1 cellular context compared by ENCODE assay signal in the genomic region with DNA sequence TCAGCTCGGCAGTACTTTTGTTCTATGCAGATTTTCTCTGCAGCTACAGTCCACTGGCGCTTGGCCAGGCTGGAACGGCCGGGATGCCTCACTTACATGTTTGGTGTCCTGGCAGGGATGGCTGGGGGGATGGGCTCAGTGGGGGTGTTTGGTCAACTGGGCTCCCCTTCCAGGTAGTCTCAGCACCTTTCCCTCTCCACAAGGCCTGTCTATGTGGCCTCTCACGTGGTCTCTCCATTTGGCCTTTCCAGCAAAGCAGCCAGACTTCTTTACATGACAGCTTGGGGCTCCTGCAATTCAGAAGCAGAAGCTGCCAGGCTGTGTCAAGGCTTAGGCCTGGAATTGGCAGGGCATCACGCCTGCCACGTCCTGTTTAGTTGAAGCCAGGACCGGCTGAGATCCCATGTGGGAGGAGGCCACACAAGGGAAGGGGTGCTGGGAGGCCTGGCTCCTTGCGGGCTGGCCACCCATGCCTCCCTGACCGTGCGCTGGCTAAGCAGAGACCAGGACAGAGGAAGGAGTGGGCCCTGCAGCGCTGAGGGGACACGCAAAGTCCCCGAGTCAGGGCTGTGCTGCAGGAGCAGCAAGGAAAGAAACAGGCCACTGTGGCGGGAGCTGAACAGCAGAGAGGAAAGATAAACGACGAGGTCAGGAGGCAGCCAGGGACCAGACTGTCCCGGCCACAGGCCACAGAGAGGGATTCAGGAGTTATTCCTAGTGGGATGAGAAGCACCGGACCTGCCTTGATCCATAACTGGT.
TF ChIP-seq lines count a peak whose summit lies in the region.

No MANE protein-coding gene starts in this region.

TF ChIP-seq in HepG2, 621 proteins besides CTCF, POLR2A, EP300 and RAD21 (continued from another document and continues in another):
- TF ChIP-seq, protein P1, sequence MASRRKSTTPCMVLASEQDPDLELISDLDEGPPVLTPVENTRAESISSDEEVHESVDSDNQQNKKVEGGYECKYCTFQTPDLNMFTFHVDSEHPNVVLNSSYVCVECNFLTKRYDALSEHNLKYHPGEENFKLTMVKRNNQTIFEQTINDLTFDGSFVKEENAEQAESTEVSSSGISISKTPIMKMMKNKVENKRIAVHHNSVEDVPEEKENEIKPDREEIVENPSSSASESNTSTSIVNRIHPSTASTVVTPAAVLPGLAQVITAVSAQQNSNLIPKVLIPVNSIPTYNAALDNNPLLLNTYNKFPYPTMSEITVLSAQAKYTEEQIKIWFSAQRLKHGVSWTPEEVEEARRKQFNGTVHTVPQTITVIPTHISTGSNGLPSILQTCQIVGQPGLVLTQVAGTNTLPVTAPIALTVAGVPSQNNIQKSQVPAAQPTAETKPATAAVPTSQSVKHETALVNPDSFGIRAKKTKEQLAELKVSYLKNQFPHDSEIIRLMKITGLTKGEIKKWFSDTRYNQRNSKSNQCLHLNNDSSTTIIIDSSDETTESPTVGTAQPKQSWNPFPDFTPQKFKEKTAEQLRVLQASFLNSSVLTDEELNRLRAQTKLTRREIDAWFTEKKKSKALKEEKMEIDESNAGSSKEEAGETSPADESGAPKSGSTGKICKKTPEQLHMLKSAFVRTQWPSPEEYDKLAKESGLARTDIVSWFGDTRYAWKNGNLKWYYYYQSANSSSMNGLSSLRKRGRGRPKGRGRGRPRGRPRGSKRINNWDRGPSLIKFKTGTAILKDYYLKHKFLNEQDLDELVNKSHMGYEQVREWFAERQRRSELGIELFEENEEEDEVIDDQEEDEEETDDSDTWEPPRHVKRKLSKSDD (CRISPR knock-in tag; IDR thresholded peaks at IDR 0.05; ENCODE audit: low read depth) = no peak
- TF ChIP-seq TEAD3 (CRISPR knock-in tag; optimal IDR thresholded peaks at IDR 0.05; ENCODE audit: borderline replicate concordance) = peak; percentile 20
- no peak for TF ChIP-seq ZNF317 (CRISPR knock-in tag; IDR thresholded peaks at IDR 0.05)
- TF ChIP-seq ZNF7 (CRISPR knock-in tag; IDR thresholded peaks at IDR 0.05) = no peak
- no peak for TF ChIP-seq PHF20 (CRISPR knock-in tag; IDR thresholded peaks at IDR 0.05)
- no peak for TF ChIP-seq BHLHE40 (IDR thresholded peaks at IDR 0.05; ENCODE audit: low read length)
- TF ChIP-seq ERF (CRISPR knock-in tag; IDR thresholded peaks at IDR 0.05) = peak; percentile 40; the same call in 1 of the 2 replicates
- TF ChIP-seq, protein P2, sequence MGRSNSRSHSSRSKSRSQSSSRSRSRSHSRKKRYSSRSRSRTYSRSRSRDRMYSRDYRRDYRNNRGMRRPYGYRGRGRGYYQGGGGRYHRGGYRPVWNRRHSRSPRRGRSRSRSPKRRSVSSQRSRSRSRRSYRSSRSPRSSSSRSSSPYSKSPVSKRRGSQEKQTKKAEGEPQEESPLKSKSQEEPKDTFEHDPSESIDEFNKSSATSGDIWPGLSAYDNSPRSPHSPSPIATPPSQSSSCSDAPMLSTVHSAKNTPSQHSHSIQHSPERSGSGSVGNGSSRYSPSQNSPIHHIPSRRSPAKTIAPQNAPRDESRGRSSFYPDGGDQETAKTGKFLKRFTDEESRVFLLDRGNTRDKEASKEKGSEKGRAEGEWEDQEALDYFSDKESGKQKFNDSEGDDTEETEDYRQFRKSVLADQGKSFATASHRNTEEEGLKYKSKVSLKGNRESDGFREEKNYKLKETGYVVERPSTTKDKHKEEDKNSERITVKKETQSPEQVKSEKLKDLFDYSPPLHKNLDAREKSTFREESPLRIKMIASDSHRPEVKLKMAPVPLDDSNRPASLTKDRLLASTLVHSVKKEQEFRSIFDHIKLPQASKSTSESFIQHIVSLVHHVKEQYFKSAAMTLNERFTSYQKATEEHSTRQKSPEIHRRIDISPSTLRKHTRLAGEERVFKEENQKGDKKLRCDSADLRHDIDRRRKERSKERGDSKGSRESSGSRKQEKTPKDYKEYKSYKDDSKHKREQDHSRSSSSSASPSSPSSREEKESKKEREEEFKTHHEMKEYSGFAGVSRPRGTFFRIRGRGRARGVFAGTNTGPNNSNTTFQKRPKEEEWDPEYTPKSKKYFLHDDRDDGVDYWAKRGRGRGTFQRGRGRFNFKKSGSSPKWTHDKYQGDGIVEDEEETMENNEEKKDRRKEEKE (IDR thresholded peaks at IDR 0.05) = no peak
- peak; percentile 81 for TF ChIP-seq EED (CRISPR knock-in tag; IDR thresholded peaks at IDR 0.05)
- no peak for TF ChIP-seq EHMT2 (IDR thresholded peaks at IDR 0.05; ENCODE audit: borderline replicate concordance, low read depth, low read length)
- TF ChIP-seq TARDBP (CRISPR knock-in tag; IDR thresholded peaks at IDR 0.05) = peak; percentile 50; the same call in 1 of the 2 replicates
- no peak for TF ChIP-seq ZNF747 (CRISPR knock-in tag; IDR thresholded peaks at IDR 0.05; ENCODE audit: borderline replicate concordance)
- TF ChIP-seq ELF4 (CRISPR knock-in tag; IDR thresholded peaks at IDR 0.05; ENCODE audit: borderline replicate concordance) = no peak
- TF ChIP-seq, protein P3, sequence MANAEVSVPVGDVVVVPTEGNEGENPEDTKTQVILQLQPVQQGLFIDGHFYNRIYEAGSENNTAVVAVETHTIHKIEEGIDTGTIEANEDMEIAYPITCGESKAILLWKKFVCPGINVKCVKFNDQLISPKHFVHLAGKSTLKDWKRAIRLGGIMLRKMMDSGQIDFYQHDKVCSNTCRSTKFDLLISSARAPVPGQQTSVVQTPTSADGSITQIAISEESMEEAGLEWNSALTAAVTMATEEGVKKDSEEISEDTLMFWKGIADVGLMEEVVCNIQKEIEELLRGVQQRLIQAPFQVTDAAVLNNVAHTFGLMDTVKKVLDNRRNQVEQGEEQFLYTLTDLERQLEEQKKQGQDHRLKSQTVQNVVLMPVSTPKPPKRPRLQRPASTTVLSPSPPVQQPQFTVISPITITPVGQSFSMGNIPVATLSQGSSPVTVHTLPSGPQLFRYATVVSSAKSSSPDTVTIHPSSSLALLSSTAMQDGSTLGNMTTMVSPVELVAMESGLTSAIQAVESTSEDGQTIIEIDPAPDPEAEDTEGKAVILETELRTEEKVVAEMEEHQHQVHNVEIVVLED (CRISPR knock-in tag; IDR thresholded peaks at IDR 0.05; ENCODE audit: borderline replicate concordance) = no peak
- no peak for TF ChIP-seq ZNF432 (CRISPR knock-in tag; IDR thresholded peaks at IDR 0.05; ENCODE audit: borderline replicate concordance)
- TF ChIP-seq, protein P4, sequence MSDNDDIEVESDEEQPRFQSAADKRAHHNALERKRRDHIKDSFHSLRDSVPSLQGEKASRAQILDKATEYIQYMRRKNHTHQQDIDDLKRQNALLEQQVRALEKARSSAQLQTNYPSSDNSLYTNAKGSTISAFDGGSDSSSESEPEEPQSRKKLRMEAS (IDR thresholded peaks at IDR 0.05) = peak; percentile 32; the same call in 1 of the 2 replicates
- TF ChIP-seq, protein P5, sequence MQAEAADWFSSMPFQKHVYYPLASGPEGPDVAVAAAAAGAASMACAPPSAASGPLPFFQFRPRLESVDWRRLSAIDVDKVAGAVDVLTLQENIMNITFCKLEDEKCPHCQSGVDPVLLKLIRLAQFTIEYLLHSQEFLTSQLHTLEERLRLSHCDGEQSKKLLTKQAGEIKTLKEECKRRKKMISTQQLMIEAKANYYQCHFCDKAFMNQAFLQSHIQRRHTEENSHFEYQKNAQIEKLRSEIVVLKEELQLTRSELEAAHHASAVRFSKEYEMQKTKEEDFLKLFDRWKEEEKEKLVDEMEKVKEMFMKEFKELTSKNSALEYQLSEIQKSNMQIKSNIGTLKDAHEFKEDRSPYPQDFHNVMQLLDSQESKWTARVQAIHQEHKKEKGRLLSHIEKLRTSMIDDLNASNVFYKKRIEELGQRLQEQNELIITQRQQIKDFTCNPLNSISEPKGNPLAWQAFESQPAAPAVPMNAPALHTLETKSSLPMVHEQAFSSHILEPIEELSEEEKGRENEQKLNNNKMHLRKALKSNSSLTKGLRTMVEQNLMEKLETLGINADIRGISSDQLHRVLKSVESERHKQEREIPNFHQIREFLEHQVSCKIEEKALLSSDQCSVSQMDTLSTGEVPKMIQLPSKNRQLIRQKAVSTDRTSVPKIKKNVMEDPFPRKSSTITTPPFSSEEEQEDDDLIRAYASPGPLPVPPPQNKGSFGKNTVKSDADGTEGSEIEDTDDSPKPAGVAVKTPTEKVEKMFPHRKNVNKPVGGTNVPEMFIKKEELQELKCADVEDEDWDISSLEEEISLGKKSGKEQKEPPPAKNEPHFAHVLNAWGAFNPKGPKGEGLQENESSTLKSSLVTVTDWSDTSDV (CRISPR knock-in tag; IDR thresholded peaks at IDR 0.05) = peak; percentile 60; the same call in 1 of the 2 replicates
- TF ChIP-seq, protein P6, sequence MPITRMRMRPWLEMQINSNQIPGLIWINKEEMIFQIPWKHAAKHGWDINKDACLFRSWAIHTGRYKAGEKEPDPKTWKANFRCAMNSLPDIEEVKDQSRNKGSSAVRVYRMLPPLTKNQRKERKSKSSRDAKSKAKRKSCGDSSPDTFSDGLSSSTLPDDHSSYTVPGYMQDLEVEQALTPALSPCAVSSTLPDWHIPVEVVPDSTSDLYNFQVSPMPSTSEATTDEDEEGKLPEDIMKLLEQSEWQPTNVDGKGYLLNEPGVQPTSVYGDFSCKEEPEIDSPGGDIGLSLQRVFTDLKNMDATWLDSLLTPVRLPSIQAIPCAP (CRISPR knock-in tag; IDR thresholded peaks at IDR 0.05; ENCODE audit: low read depth) = no peak
- no peak for TF ChIP-seq ZNF879 (CRISPR knock-in tag; IDR thresholded peaks at IDR 0.05)
- no peak for TF ChIP-seq ZNF674 (CRISPR knock-in tag; IDR thresholded peaks at IDR 0.05; ENCODE audit: low read depth)
- no peak for TF ChIP-seq TRIM24 (CRISPR knock-in tag; IDR thresholded peaks at IDR 0.05)
- TF ChIP-seq YEATS2 (CRISPR knock-in tag; IDR thresholded peaks at IDR 0.05; ENCODE audit: borderline replicate concordance) = no peak
- TF ChIP-seq, protein P7, sequence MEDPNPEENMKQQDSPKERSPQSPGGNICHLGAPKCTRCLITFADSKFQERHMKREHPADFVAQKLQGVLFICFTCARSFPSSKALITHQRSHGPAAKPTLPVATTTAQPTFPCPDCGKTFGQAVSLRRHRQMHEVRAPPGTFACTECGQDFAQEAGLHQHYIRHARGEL (CRISPR knock-in tag; IDR thresholded peaks at IDR 0.05) = no peak
- TF ChIP-seq RFX1 (IDR thresholded peaks at IDR 0.05) = no peak
- TF ChIP-seq ZNF101 (CRISPR knock-in tag; IDR thresholded peaks at IDR 0.05; ENCODE audit: borderline replicate concordance, low read depth) = no peak
- no peak for TF ChIP-seq CHD2 (IDR thresholded peaks at IDR 0.05; ENCODE audit: low read depth, low read length)
- TF ChIP-seq ZNF792 (CRISPR knock-in tag; IDR thresholded peaks at IDR 0.05) = no peak
- 0 out of 2 replicates have a peak, but pooled peaks have one; percentile 5 for TF ChIP-seq NFYB (CRISPR knock-in tag; IDR thresholded peaks at IDR 0.05)
- TF ChIP-seq IKZF4 (CRISPR knock-in tag; IDR thresholded peaks at IDR 0.05; ENCODE audit: borderline replicate concordance, low read depth, not compliant biosample characterization) = no peak
- TF ChIP-seq RNF2 (conservative IDR thresholded peaks at IDR 0.05; ENCODE audit: low read depth) = 0 out of 2 replicates have a peak, but pooled peaks have one; percentile 27
- no peak for TF ChIP-seq MED13 (CRISPR knock-in tag; IDR thresholded peaks at IDR 0.05)
- no peak for TF ChIP-seq CC2D1A (CRISPR knock-in tag; IDR thresholded peaks at IDR 0.05)
- no peak for TF ChIP-seq ZNF547 (CRISPR knock-in tag; IDR thresholded peaks at IDR 0.05)
- TF ChIP-seq ZSCAN12 (CRISPR knock-in tag; IDR thresholded peaks at IDR 0.05) = no peak
- TF ChIP-seq ZBTB3 (CRISPR knock-in tag; IDR thresholded peaks at IDR 0.05; ENCODE audit: borderline replicate concordance, low read depth) = no peak
- no peak for TF ChIP-seq RELA (CRISPR knock-in tag; IDR thresholded peaks at IDR 0.05)
- TF ChIP-seq, protein P8, sequence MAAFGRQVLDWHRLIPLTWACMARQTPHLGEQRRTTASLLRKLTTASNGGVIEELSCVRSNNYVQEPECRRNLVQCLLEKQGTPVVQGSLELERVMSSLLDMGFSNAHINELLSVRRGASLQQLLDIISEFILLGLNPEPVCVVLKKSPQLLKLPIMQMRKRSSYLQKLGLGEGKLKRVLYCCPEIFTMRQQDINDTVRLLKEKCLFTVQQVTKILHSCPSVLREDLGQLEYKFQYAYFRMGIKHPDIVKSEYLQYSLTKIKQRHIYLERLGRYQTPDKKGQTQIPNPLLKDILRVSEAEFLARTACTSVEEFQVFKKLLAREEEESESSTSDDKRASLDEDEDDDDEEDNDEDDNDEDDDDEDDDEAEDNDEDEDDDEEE (CRISPR knock-in tag; IDR thresholded peaks at IDR 0.05) = no peak
- TF ChIP-seq SIN3A (IDR thresholded peaks at IDR 0.05; ENCODE audit: borderline replicate concordance, low read depth, low read length) = no peak
- TF ChIP-seq KDM6A (CRISPR knock-in tag; IDR thresholded peaks at IDR 0.05; ENCODE audit: low read depth) = no peak
- no peak for TF ChIP-seq FLYWCH1 (CRISPR knock-in tag; IDR thresholded peaks at IDR 0.05)
- no peak for TF ChIP-seq MAZ (IDR thresholded peaks at IDR 0.05; ENCODE audit: borderline replicate concordance, low read depth, low read length)
- 0 out of 2 replicates have a peak, but pooled peaks have one; percentile 27 for TF ChIP-seq MAZ (CRISPR knock-in tag; IDR thresholded peaks at IDR 0.05; ENCODE audit: low read depth)
- no peak for TF ChIP-seq PRMT3 (CRISPR knock-in tag; IDR thresholded peaks at IDR 0.05; ENCODE audit: borderline replicate concordance, low read depth)
- no peak for TF ChIP-seq ARNT2 (CRISPR knock-in tag; IDR thresholded peaks at IDR 0.05; ENCODE audit: low read depth)
- no peak for TF ChIP-seq YY1 (IDR thresholded peaks at IDR 0.05; ENCODE audit: insufficient read depth, insufficient replicate concordance, low read depth, low read length)
- no peak for TF ChIP-seq MAF1 (CRISPR knock-in tag; IDR thresholded peaks at IDR 0.05; ENCODE audit: borderline replicate concordance)
- TF ChIP-seq ZNF709 (CRISPR knock-in tag; IDR thresholded peaks at IDR 0.05) = no peak
- TF ChIP-seq, protein P9, sequence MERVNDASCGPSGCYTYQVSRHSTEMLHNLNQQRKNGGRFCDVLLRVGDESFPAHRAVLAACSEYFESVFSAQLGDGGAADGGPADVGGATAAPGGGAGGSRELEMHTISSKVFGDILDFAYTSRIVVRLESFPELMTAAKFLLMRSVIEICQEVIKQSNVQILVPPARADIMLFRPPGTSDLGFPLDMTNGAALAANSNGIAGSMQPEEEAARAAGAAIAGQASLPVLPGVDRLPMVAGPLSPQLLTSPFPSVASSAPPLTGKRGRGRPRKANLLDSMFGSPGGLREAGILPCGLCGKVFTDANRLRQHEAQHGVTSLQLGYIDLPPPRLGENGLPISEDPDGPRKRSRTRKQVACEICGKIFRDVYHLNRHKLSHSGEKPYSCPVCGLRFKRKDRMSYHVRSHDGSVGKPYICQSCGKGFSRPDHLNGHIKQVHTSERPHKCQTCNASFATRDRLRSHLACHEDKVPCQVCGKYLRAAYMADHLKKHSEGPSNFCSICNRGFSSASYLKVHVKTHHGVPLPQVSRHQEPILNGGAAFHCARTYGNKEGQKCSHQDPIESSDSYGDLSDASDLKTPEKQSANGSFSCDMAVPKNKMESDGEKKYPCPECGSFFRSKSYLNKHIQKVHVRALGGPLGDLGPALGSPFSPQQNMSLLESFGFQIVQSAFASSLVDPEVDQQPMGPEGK (CRISPR knock-in tag; IDR thresholded peaks at IDR 0.05) = 0 out of 2 replicates have a peak, but pooled peaks have one; percentile 20
- 0 out of 2 replicates have a peak, but pooled peaks have one; percentile 59 for TF ChIP-seq NFKB2 (CRISPR knock-in tag; IDR thresholded peaks at IDR 0.05; ENCODE audit: borderline replicate concordance)
- no peak for TF ChIP-seq TOPORS (CRISPR knock-in tag; IDR thresholded peaks at IDR 0.05)
- no peak for TF ChIP-seq ZNF10 (CRISPR knock-in tag; IDR thresholded peaks at IDR 0.05; ENCODE audit: borderline replicate concordance, low read depth)
